Comparison of ENCODE assay signal across 8 cellular contexts in genomic region chr22:31272522-31273446, GRCh38. TPM values are rescaled to one million over a fixed set of nuclear protein-coding genes. Genes with fewer than 3 reads are reported as not detected.
DNase-seq lines count a peak whose midpoint lies in the region; ATAC-seq, FAIRE-seq and TF ChIP-seq lines count a peak whose summit lies in the region.

No MANE protein-coding gene starts in this region.

- H3K4me1 Mint-ChIP-seq in naive B cell = peaks cover 2 to 8% (median 4%) of the 10 kb centered on the region in 3 donors

- 57 to 61% methylated on average over 6 to 14 of the region's 15 CpGs for whole genome bisulfite sequencing in esophagus squamous epithelium, 2 donors

- intact Hi-C loops in esophagus squamous epithelium (cut with DNase I) = no loop called here

- no peaks in the 10 kb centered on the region for H3K36me3 Mint-ChIP-seq in naive B cell

- TF ChIP-seq CTCF in AG09319 (IDR thresholded peaks at IDR 0.05; ENCODE audit: low read depth, low read length) = peak; percentile 77
- peak; percentile 57 to 77 (median 70) for TF ChIP-seq CTCF in esophagus squamous epithelium (IDR thresholded peaks at IDR 0.05)

- peak overlapping the region in 2 of 6 donors; percentile 57 to 58 for H3K27ac Mint-ChIP-seq in naive B cell

- H3K36me3 ChIP-seq in esophagus squamous epithelium = peaks cover 17 to 100% (median 45%) of the 10 kb centered on the region in 3 donors

- no peaks in the 10 kb centered on the region for H3K27me3 ChIP-seq in esophagus squamous epithelium

- TF ChIP-seq POLR2A in esophagus squamous epithelium (IDR thresholded peaks at IDR 0.05) = no peak

- DNase-seq in AG09319 (ENCODE audit: extremely low read depth, low read depth) (peak; percentile 22), GM18507 (ENCODE audit: extremely low spot score, insufficient read length, low read depth) (no peak), NCI-H446 (lab: John Stamatoyannopoulos, UW) (peak; percentile 38 to 68), activated T-cell treated with anti-CD3 and anti-CD28 coated beads for 1 hour (ENCODE audit: low read depth) (peak; percentile 48), esophagus squamous epithelium (lab: John Stamatoyannopoulos, UW) (no peak), naive B cell (peak; percentile 39)

- H3K27me3 Mint-ChIP-seq in naive B cell = no peaks in the 10 kb centered on the region

- H3K9me3 ChIP-seq in esophagus squamous epithelium = no peaks in the 10 kb centered on the region

- ATAC-seq in naive B cell (ENCODE audit: low read depth in 2 of 2) (peak; percentile 72 to 76), HG03139 (IDR thresholded peaks at IDR 0.05; ENCODE audit: unreplicated experiment) (no peak), GM21529 (IDR thresholded peaks at IDR 0.05; ENCODE audit: unreplicated experiment) (no peak)

- H3K4me3 ChIP-seq in esophagus squamous epithelium = no peak overlapping the region

- H3K4me1 ChIP-seq in esophagus squamous epithelium = peaks cover 0 to 48% (median 8%) of the 10 kb centered on the region in 3 donors

- FAIRE-seq in GM18507 (lab: Jason Lieb, UNC) = peak; percentile 84

- H3K27ac ChIP-seq in esophagus squamous epithelium = peak overlapping the region in 2 of 4 donors; percentile 45 to 46

- no peaks in the 10 kb centered on the region for H3K9me3 Mint-ChIP-seq in naive B cell

- H3K4me3 Mint-ChIP-seq in naive B cell = no peak overlapping the region

RNA-seq across cellular contexts. Expression of gene PIK3IP1, which starts 19.5 kb away (rescaled TPM):
- 10 to 100 TPM in 3 of 4 donors, 1 to 10 TPM in 1; 7.0 to 53.0 (median 19.2) TPM for total RNA-seq in esophagus squamous epithelium
- 100 to 1,000 TPM; 107 to 235 (median 181) TPM for polyA plus RNA-seq in naive B cell (ENCODE audit: low read depth in 6 of 6)

Comparison
In these comparisons a context has a peak if more than half of its experiments do, and no peak if none do; other contexts are left out.
1. DNase-seq: peak in AG09319 (single experiment), NCI-H446 (2 of 2), activated T-cell treated with anti-CD3 and anti-CD28 coated beads for 1 hour (single experiment) and naive B cell (single experiment); none in GM18507 (single experiment) and esophagus squamous epithelium (single experiment).
2. ATAC-seq: peak in naive B cell (2 of 2); none in HG03139 (single experiment) and GM21529 (single experiment).